Comparison of ENCODE assay signal across 29 cellular contexts in the genomic region with DNA sequence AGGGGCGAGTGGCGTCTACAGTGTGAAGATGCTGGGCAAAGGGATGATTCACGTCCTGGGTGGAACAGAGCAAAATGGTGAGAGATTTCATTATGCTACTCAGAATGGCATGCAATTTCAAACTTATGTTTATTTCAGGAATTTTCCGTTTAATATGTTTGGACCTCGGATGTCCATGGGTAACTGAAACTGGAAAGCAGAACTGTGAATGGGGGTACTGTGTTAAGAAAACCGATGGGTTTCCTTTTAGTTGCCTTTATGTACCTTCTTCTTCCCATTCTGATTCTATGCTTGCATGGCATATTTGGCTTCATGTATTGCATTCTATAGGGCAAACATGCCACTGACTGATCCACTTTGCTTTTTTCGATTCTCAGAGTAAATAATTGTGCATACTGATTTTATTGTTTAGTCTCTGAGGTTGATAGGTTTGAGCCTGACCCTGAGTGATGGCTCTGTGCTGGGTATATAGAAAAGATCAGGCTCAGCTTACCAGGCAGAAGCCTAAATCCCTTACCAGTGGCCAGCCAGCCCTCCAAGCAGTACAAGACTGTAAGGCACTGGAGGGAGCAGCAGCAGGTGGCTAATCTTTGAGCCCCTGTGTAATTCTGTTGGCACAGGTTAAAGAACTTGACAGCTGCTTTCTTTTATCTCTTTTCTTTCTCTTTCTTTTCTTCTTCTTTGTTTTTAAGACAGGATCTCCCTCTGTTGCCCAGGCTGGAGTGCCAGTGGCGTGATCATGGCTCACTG. TPM values are rescaled to one million over a fixed set of nuclear protein-coding genes. Genes with fewer than 3 reads are reported as not detected.
DNase-seq lines count a peak whose midpoint lies in the region; ATAC-seq and TF ChIP-seq lines count a peak whose summit lies in the region.
"Had no signal": no experiment of that assay in that cellular context is flagged by ENCODE, and none has a peak within 500 bp of the region (broad histone marks: within the 10 kb centered on the region; RNA-seq: fewer than 3 reads in every experiment).

No MANE protein-coding gene starts in this region.

- TF ChIP-seq CTCF in CD4-positive, alpha-beta T cell (IDR thresholded peaks at IDR 0.05) = no peak
- no peak for TF ChIP-seq CTCF in H9 (conservative IDR thresholded peaks at IDR 0.05)

- no peaks in the 10 kb centered on the region for H3K9me3 Mint-ChIP-seq in CD4-positive, alpha-beta T cell
- peaks cover 0 to 3% of the 10 kb centered on the region in 2 experiments; a peak in 1 of 5 replicates for H3K9me3 Mint-ChIP-seq in H9
- H3K9me3 Mint-ChIP-seq in effector memory CD8-positive, alpha-beta T cell = no peaks in the 10 kb centered on the region
- H3K9me3 Mint-ChIP-seq: activated CD8-positive, alpha-beta T cell treated with anti-CD3 and anti-CD28 coated beads for 36 hours; activated naive CD4-positive, alpha-beta T cell treated with anti-CD3 and anti-CD28 coated beads, Interleukin-2, amount 50 U/mL, for 24 hours; activated T-helper 2 cell treated with anti-CD3 and anti-CD28 coated beads, Interferon-gamma antibody, Interleukin-2, Interleukin-4, amounts not matched to agents 10 μg/mL and 5 μg/mL and 100 μg/mL, durations not matched to agents 14 hours and 24 hours and 36 hours; nephron had no signal

- no peak overlapping the region for H3K18ac ChIP-seq in H9 (ENCODE audit: insufficient read length, low read depth, low read length)

- peaks cover 8% of the 10 kb centered on the region for H3K23me2 ChIP-seq in H9 (ENCODE audit: insufficient read length, low read depth, low read length, poor library complexity, severe bottlenecking)

- H4K8ac ChIP-seq in H9 (replicated peaks; ENCODE audit: insufficient read length, low read depth, low read length) = no peak overlapping the region

- WGBS in H9 (ENCODE audit: extremely low coverage, insufficient read length, low lambda C conversion rate) = no CpG with 5 or more reads among the region's 8 CpGs

- no peak overlapping the region for H3K56ac ChIP-seq in H9 (ENCODE audit: insufficient read length, low read depth, low read length)

- H4K91ac ChIP-seq in H9 (ENCODE audit: insufficient read length, low read depth, low read length) = no peak overlapping the region

- intact Hi-C loops in CD4-positive, alpha-beta T cell (cut with DNase I, micrococcal nuclease) = no loop called here
- intact Hi-C loops in left colon (cut with DNase I, micrococcal nuclease) = no loop called here

- no peak for ATAC-seq in CD4-positive, alpha-beta T cell (ENCODE audit: poor library complexity)
- ATAC-seq in T-helper 17 cell (no peak), left colon (no peak)
- ATAC-seq in effector memory CD8-positive, alpha-beta T cell (replicated peaks) = no peak
- ATAC-seq: activated CD8-positive, alpha-beta T cell treated with anti-CD3 and anti-CD28 coated beads for 36 hours; mucosa of descending colon had no signal

- H3K27me3 Mint-ChIP-seq in CD4-positive, alpha-beta T cell = no peaks in the 10 kb centered on the region
- H3K27me3 Mint-ChIP-seq in H9 (ENCODE audit: low read depth) (no peaks in the 10 kb centered on the region), T-helper 17 cell (no peaks in the 10 kb centered on the region)
- H3K27me3 Mint-ChIP-seq in effector memory CD8-positive, alpha-beta T cell = no peaks in the 10 kb centered on the region
- H3K27me3 Mint-ChIP-seq: activated CD8-positive, alpha-beta T cell treated with anti-CD3 and anti-CD28 coated beads for 36 hours; activated naive CD4-positive, alpha-beta T cell treated with anti-CD3 and anti-CD28 coated beads, Interleukin-2, amount 50 U/mL, for 24 hours had no signal

- 0 out of 2 replicates have a peak overlapping the region, but pooled peaks have one; percentile 17 for H2BK15ac ChIP-seq in H9 (ENCODE audit: low read depth, low read length)

- no peak for DNase-seq in CD4-positive, alpha-beta T cell
- DNase-seq in H9 (no peak), T-helper 17 cell (no peak), myocyte (ENCODE audit: low read depth) (peak; percentile 17), GDM1 (lab: John Stamatoyannopoulos, UW) (no peak), left colon (no peak)
- no peak for DNase-seq in effector memory CD8-positive, alpha-beta T cell
- DNase-seq: activated CD8-positive, alpha-beta T cell treated with anti-CD3 and anti-CD28 coated beads for 36 hours; amygdala; brain microvascular endothelial cell; cerebellar nuclear complex; dorsolateral prefrontal cortex; HCEC 1CT; KBM-7; kidney; mucosa of descending colon; NCI-H1436 treated with DMSO at 0.1 percent for 48 hours; NCI-H2081 treated with DMSO at 0.1 percent for 48 hours; NCI-H226; NCI-H69; OCI-M1; SK-N-SH; stimulated activated CD4-positive, alpha-beta T cell treated with anti-CD3 and anti-CD28 coated beads, Interleukin-4, amount 100 ng/mL, for 4 hours had no signal

- peaks cover 28% of the 10 kb centered on the region; the same call in 1 of the 2 replicates for H3K79me2 ChIP-seq in H9 (ENCODE audit: insufficient read depth, low read length)

- peaks cover 6% of the 10 kb centered on the region for H3K79me1 ChIP-seq in H9 (ENCODE audit: insufficient read depth, low read depth, low read length, poor library complexity, severe bottlenecking)

- H3K4ac ChIP-seq in H9 (ENCODE audit: low read depth, low read length) = no peak overlapping the region

- POLR2A ChIA-PET in CD4-positive, alpha-beta T cell (lab: Charles Lee) = no interaction called here

- no peak overlapping the region for H4K5ac ChIP-seq in H9 (ENCODE audit: insufficient read length, low read depth, low read length)

- no peak overlapping the region for H2BK120ac ChIP-seq in H9 (ENCODE audit: low read depth, low read length, poor library complexity, severe bottlenecking)

- no peaks in the 10 kb centered on the region for H3K27me3 ChIP-seq in CD4-positive, alpha-beta T cell (ENCODE audit: control insufficient read depth, insufficient read depth, low read length)
- H3K27me3 ChIP-seq in H9 (ENCODE audit: insufficient read depth, low read length) = no peaks in the 10 kb centered on the region
- H3K27me3 ChIP-seq: brain microvascular endothelial cell, dorsolateral prefrontal cortex, tibial nerve had no signal

- no peak overlapping the region for H3K4me2 ChIP-seq in H9 (ENCODE audit: insufficient read depth, insufficient read length, low read length)
- H3K4me2 ChIP-seq: SK-N-SH had no signal

- H2BK20ac ChIP-seq in H9 (ENCODE audit: low read depth, low read length, poor library complexity, severe bottlenecking) = no peak overlapping the region

- H3K23ac ChIP-seq in H9 (ENCODE audit: insufficient read length, low read depth, low read length) = no peak overlapping the region

- no peak overlapping the region for H3T11ph ChIP-seq in H9 (ENCODE audit: low read length)

- H2AFZ ChIP-seq in H9 (ENCODE audit: low read length) = no peak overlapping the region

- H2BK5ac ChIP-seq in H9 (ENCODE audit: insufficient read length, low read length) = no peak overlapping the region

- H2AK5ac ChIP-seq in H9 (ENCODE audit: insufficient read length, low read length) = no peak overlapping the region

- peak overlapping the region; percentile 54 for H3K4me3 Mint-ChIP-seq in CD4-positive, alpha-beta T cell
- H3K4me3 Mint-ChIP-seq in H9 (no peak overlapping the region), T-helper 17 cell (no peak overlapping the region)
- no peak overlapping the region for H3K4me3 Mint-ChIP-seq in effector memory CD8-positive, alpha-beta T cell
- H3K4me3 Mint-ChIP-seq: activated CD8-positive, alpha-beta T cell treated with anti-CD3 and anti-CD28 coated beads for 36 hours; activated naive CD4-positive, alpha-beta T cell treated with anti-CD3 and anti-CD28 coated beads, Interleukin-2, amount 50 U/mL, for 24 hours; nephron had no signal

- peaks cover 66% of the 10 kb centered on the region for H3K36me3 Mint-ChIP-seq in CD4-positive, alpha-beta T cell (ENCODE audit: low read depth)
- H3K36me3 Mint-ChIP-seq in H9 (ENCODE audit: insufficient read depth in 1 of 3, low read depth in 3 of 3) (peaks cover 0 to 16% (median 7%) of the 10 kb centered on the region in 3 experiments; a peak in 5 of 7 replicates), T-helper 17 cell (ENCODE audit: low read depth) (peaks cover 5% of the 10 kb centered on the region)
- peaks cover 31% of the 10 kb centered on the region for H3K36me3 Mint-ChIP-seq in effector memory CD8-positive, alpha-beta T cell (ENCODE audit: insufficient read depth)

- H3K14ac ChIP-seq in H9 (ENCODE audit: insufficient read depth, low read length) = no peak overlapping the region

- H3K9ac ChIP-seq in H9 (ENCODE audit: extremely low read depth, insufficient read length, low read length) = no peak overlapping the region
- H3K9ac ChIP-seq: SK-N-SH had no signal

- H3K9me3 ChIP-seq in CD4-positive, alpha-beta T cell (ENCODE audit: control insufficient read depth, low read length) = no peaks in the 10 kb centered on the region
- no peaks in the 10 kb centered on the region for H3K9me3 ChIP-seq in H9 (ENCODE audit: control insufficient read depth, low read depth, low read length)
- H3K9me3 ChIP-seq in T-helper 17 cell (ENCODE audit: control insufficient read depth, low read length, poor library complexity, severe bottlenecking) = no peaks in the 10 kb centered on the region
- H3K9me3 ChIP-seq: mucosa of descending colon, SK-N-SH, tibial nerve had no signal

- no peaks in the 10 kb centered on the region for H3K4me1 ChIP-seq in H9 (ENCODE audit: insufficient read depth, low read length)

- no peaks in the 10 kb centered on the region for H4K20me1 ChIP-seq in H9 (ENCODE audit: control insufficient read depth, insufficient read depth, insufficient read length)

- peaks cover 63% of the 10 kb centered on the region for H3K4me1 Mint-ChIP-seq in CD4-positive, alpha-beta T cell (ENCODE audit: low read depth)
- H3K4me1 Mint-ChIP-seq in H9 = peaks cover 10 to 23% of the 10 kb centered on the region in 2 experiments
- peaks cover 36% of the 10 kb centered on the region for H3K4me1 Mint-ChIP-seq in T-helper 17 cell
- peaks cover 35 to 43% of the 10 kb centered on the region in 2 donors for H3K4me1 Mint-ChIP-seq in effector memory CD8-positive, alpha-beta T cell (ENCODE audit: low read depth in 2 of 2)

- CTCF ChIA-PET in CD4-positive, alpha-beta T cell (lab: Charles Lee) = no interaction called here

- H3K27ac Mint-ChIP-seq in CD4-positive, alpha-beta T cell = no peak overlapping the region
- H3K27ac Mint-ChIP-seq in H9 (peak overlapping the region in 2 of 3 experiments; percentile 56 to 83; a peak in 3 of 7 replicates), T-helper 17 cell (peak overlapping the region; percentile 54)
- H3K27ac Mint-ChIP-seq in effector memory CD8-positive, alpha-beta T cell = no peak overlapping the region
- H3K27ac Mint-ChIP-seq: activated CD8-positive, alpha-beta T cell treated with anti-CD3 and anti-CD28 coated beads for 36 hours; activated naive CD4-positive, alpha-beta T cell treated with anti-CD3 and anti-CD28 coated beads, Interleukin-2, amount 50 U/mL, for 24 hours; activated T-helper 2 cell treated with anti-CD3 and anti-CD28 coated beads, Interferon-gamma antibody, Interleukin-2, Interleukin-4, amounts not matched to agents 10 μg/mL and 5 μg/mL and 100 μg/mL, durations not matched to agents 14 hours and 24 hours and 36 hours; nephron had no signal

- no peak overlapping the region for H3K27ac ChIP-seq in CD4-positive, alpha-beta T cell (ENCODE audit: low read depth, low read length)
- H3K27ac ChIP-seq in H9 (ENCODE audit: insufficient read length, low read depth, low read length) = no peak overlapping the region
- H3K27ac ChIP-seq: brain microvascular endothelial cell, C4-2B, dorsolateral prefrontal cortex, HL-60, tibial nerve had no signal

- H2BK12ac ChIP-seq in H9 (ENCODE audit: insufficient read length, low read depth, low read length) = no peak overlapping the region

RNA-seq across cellular contexts. Expression of gene QTRT2, which starts 4.5 kb away (rescaled TPM):
- 10 to 100 TPM; 22.8 to 27.0 TPM for total RNA-seq in CD4-positive, alpha-beta T cell
- total RNA-seq in H9 (2021) (78.1 and 84.1 TPM in 2 replicates), T-helper 17 cell (10 to 100 TPM; 42.1 to 43.4 TPM), myocyte (8.0 and 12.4 TPM in 2 replicates), left colon (10 to 100 TPM; 19.5 to 22.2 TPM)
- polyA plus RNA-seq in myocyte (2012) = 3.7 TPM

RNA-seq across cellular contexts. Expression of gene CCDC191, which starts 4.8 kb away (rescaled TPM):
- 1 to 10 TPM; 3.6 to 3.7 TPM for total RNA-seq in CD4-positive, alpha-beta T cell
- 0.68 and 0.81 TPM in 2 replicates for total RNA-seq in H9 (2021)
- total RNA-seq in T-helper 17 cell = 1 to 10 TPM; 6.4 to 6.8 TPM
- 1.4 TPM in 2 replicates for total RNA-seq in myocyte
- polyA plus RNA-seq in myocyte (2012) = 1.0 TPM
- total RNA-seq in left colon = 1 to 10 TPM; 3.4 to 4.0 TPM

Comparison
In these comparisons a context has a peak if more than half of its experiments do, and no peak if none do; other contexts are left out.
1. H3K27ac Mint-ChIP-seq: peak in H9 (2 of 3) and T-helper 17 cell (single experiment); none in CD4-positive, alpha-beta T cell (single experiment) and effector memory CD8-positive, alpha-beta T cell (0 of 2).